ENCODE assay signal across 26 cellular contexts in genomic region chr7:136348542-136348941, GRCh38.
"Had no signal": no experiment of that assay in that cellular context is flagged by ENCODE, and none has a peak within 500 bp of the region (broad histone marks: within the 10 kb centered on the region; RNA-seq: fewer than 3 reads in every experiment).

No MANE protein-coding gene starts in this region.

- H3K27me3 ChIP-seq: colonic mucosa, gastrocnemius medialis, pancreas, suprapubic skin, transverse colon, vagina had no signal

- H3K36me3 ChIP-seq: colonic mucosa, gastrocnemius medialis, pancreas, suprapubic skin, transverse colon, vagina had no signal

- H3K4me1 ChIP-seq: colonic mucosa, gastrocnemius medialis, pancreas, suprapubic skin, transverse colon, vagina had no signal

- H3K4me3 ChIP-seq: colonic mucosa, gastrocnemius medialis, lung, pancreas, smooth muscle cell, suprapubic skin, transverse colon, vagina had no signal

- ATAC-seq: esophagus mucosa; gastrocnemius medialis; left colon; natural killer cell; pancreas; sciatic nerve; stimulated activated naive CD8-positive, alpha-beta T cell treated with anti-CD3 and anti-CD28 coated beads, Interleukin-15, amount 100 ng/mL, for 72 hours had no signal

- H3K9me3 ChIP-seq: colonic mucosa, gastrocnemius medialis, pancreas, suprapubic skin, transverse colon, vagina had no signal

- H3K27ac ChIP-seq: colonic mucosa, epithelial cell of prostate, gastrocnemius medialis, pancreas, suprapubic skin, transverse colon, vagina had no signal

- DNase-seq: colonic mucosa; effector CD8-positive, alpha-beta T cell; endodermal cell; foreskin fibroblast; gastrocnemius medialis; head of caudate nucleus; hippocampal formation; left colon; natural killer cell; occipital lobe; pancreas; retina; stimulated activated CD4-positive, alpha-beta T cell treated with anti-CD3 and anti-CD28 coated beads, Interleukin-12 subunit alpha, Interleukin-12 subunit beta, amount 100 ng/mL, for 4 hours; stimulated activated CD4-positive, alpha-beta T cell treated with anti-CD3 and anti-CD28 coated beads, Interleukin-1b, Interleukin-23, amount 100 ng/mL, for 48 hours; stimulated activated CD4-positive, alpha-beta T cell treated with anti-CD3 and anti-CD28 coated beads, Interleukin-4, amount 100 ng/mL, for 1 hour; stimulated activated CD8-positive, alpha-beta memory T cell treated with anti-CD3 and anti-CD28 coated beads, Interleukin-4, amount 100 ng/mL, for 48 hours; stimulated activated naive CD4-positive, alpha-beta T cell; stimulated activated naive CD8-positive, alpha-beta T cell treated with anti-CD3 and anti-CD28 coated beads, Interleukin-15, amount 100 ng/mL, for 72 hours; transverse colon had no signal
